8 cellular contexts compared by ENCODE assay signal in the genomic region with DNA sequence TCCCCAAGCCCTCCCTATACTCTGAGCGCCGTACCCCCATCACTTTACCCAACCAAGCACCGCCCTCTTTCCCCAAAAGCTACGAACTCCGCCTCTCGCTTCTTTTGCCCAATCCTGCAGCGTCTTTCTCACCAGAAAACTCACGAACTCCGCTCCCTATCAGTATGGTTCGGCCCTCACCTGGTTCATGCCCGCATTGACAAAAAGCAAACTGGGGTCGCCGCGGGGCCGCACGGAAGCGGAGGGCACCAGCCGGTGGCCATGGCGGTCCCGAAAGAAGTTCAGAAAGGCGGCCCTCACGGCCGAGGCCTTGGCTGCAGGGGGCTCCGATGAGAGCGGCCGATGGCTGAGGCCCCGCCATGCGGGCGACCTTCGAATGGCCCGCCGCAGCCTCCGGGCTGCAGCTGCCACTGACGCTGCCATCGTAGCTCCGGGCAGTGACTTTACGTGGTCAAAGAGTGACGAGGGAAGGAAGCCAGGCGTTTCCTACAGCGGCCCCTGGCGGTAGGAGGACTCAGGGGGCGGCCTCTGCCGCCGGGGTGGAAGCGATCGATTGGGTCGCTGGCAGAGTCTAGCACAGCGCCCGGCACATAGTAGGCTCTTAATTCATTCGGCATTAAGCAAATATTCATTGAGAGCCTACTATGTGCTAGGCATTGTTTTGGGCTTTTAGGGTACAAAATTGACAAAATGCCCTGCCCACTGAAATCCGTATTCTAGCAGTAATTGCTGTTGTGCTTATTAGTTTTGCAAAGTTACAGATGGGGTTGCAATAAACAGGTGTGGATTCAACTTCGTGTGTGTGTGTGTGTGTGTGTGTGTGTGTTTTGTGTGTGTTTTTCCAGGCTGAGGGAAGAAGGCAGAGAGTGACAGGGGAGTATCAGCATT. TPM values are rescaled to one million over a fixed set of nuclear protein-coding genes. Genes with fewer than 3 reads are reported as not detected.
DNase-seq lines count a peak whose midpoint lies in the region; ATAC-seq and TF ChIP-seq lines count a peak whose summit lies in the region.

A gene (minus strand): TSS at position 447 of the 888 bp plus-strand sequence. CDS start 24 bp downstream, at position 423.

- TF ChIP-seq RAD21 in IMR-90 (IDR thresholded peaks at IDR 0.05; ENCODE audit: low read length): peak; percentile 22; the same call in 1 of the 2 replicates

- H4K5ac ChIP-seq in IMR-90 (ENCODE audit: low read depth, low read length): peak within 1 kb of the TSS; percentile 26; the same call in 1 of the 2 replicates

- H3K27me3 ChIP-seq in IMR-90 (ENCODE audit: control insufficient read depth, insufficient read depth, low read length): peaks cover 14% of the 10 kb centered on the region
- H3K27me3 ChIP-seq in esophagus (ENCODE audit: control insufficient read depth in 1 of 2, insufficient read depth in 2 of 2, low read length in 2 of 2): no peaks in the 10 kb centered on the region
- no peaks in the 10 kb centered on the region for H3K27me3 ChIP-seq in mucosa of stomach (ENCODE audit: control insufficient read depth, insufficient read depth, low read length)

- no peak within 1 kb of the TSS for H3K18ac ChIP-seq in IMR-90 (ENCODE audit: low read depth, low read length)

- peak within 1 kb of the TSS; percentile 79 for H3K4me2 ChIP-seq in IMR-90 (ENCODE audit: low read depth, low read length)

- peaks cover 10% of the 10 kb centered on the region for H3K9me1 ChIP-seq in IMR-90 (ENCODE audit: insufficient read depth, low read length)

- H2BK120ac ChIP-seq in IMR-90 (ENCODE audit: low read depth, low read length): no peak within 1 kb of the TSS

- peak within 1 kb of the TSS; percentile 57 for H2AK9ac ChIP-seq in IMR-90 (replicated peaks; ENCODE audit: low read depth, low read length, poor library complexity)

- BruUV-seq in IMR-90 (replicated peaks; lab: Mats Ljungman, UMichigan): no TSS peak

- ATAC-seq in GM21529 (IDR thresholded peaks at IDR 0.05; ENCODE audit: unreplicated experiment) (peak; percentile 93), IMR-90 (ENCODE audit: low read depth) (peak; percentile 96)

- intact Hi-C loops in IMR-90 (cut with micrococcal nuclease): no loop called here

- in situ Hi-C loops in IMR-90 (cut with MboI; ENCODE audit: low sequenced_read_pairs): no loop called here

- H2BK15ac ChIP-seq in IMR-90 (ENCODE audit: low read depth, low read length): no peak within 1 kb of the TSS

- H3K36me3 ChIP-seq in IMR-90 (ENCODE audit: control insufficient read depth, insufficient read depth, low read length) (peaks cover 19% of the 10 kb centered on the region), esophagus (ENCODE audit: control insufficient read depth in 2 of 2, insufficient read depth in 2 of 2, low read length in 1 of 2) (peaks cover 7 to 23% of the 10 kb centered on the region in 2 donors), mucosa of stomach (ENCODE audit: control insufficient read depth, insufficient read depth, low read length) (peaks cover 12% of the 10 kb centered on the region)

- H2BK5ac ChIP-seq in IMR-90 (ENCODE audit: low read depth, low read length, poor library complexity, severe bottlenecking): peak within 1 kb of the TSS; percentile 40

- H2AFZ ChIP-seq in IMR-90 (replicated peaks; ENCODE audit: low read length, poor library complexity): peak within 1 kb of the TSS; percentile 95

- H4K91ac ChIP-seq in IMR-90 (ENCODE audit: insufficient read depth, low read depth, low read length): peak within 1 kb of the TSS; percentile 34; the same call in 1 of the 2 replicates

- H3K27ac ChIP-seq in IMR-90 (ENCODE audit: insufficient read depth, low read length): peak within 1 kb of the TSS; percentile 35
- peak within 1 kb of the TSS; percentile 47 to 65 for H3K27ac ChIP-seq in esophagus (ENCODE audit: low read depth in 2 of 2, low read length in 1 of 2)

- peak within 1 kb of the TSS; percentile 79 for H3K4ac ChIP-seq in IMR-90 (ENCODE audit: low read depth, low read length)

- peaks cover 8% of the 10 kb centered on the region for H3K4me1 ChIP-seq in IMR-90 (ENCODE audit: control insufficient read depth, insufficient read depth, low read length)
- peaks cover 0 to 5% of the 10 kb centered on the region in 2 donors for H3K4me1 ChIP-seq in esophagus (ENCODE audit: control insufficient read depth in 2 of 2, insufficient read depth in 2 of 2, low read length in 1 of 2)
- H3K4me1 ChIP-seq in mucosa of stomach (ENCODE audit: control insufficient read depth, insufficient read depth, low read length): peaks cover 6% of the 10 kb centered on the region

- peak within 1 kb of the TSS; percentile 92 for H3K4me3 ChIP-seq in IMR-90 (ENCODE audit: insufficient read depth, low read depth, low read length)
- peak within 1 kb of the TSS; percentile 72 to 93 for H3K4me3 ChIP-seq in esophagus (ENCODE audit: low read depth in 1 of 2, low read length in 2 of 2)
- H3K4me3 ChIP-seq in mucosa of stomach (ENCODE audit: low read length): peak within 1 kb of the TSS; percentile 91

- 4% methylated on average over 31 of the region's 52 CpGs; no CpG with 5 or more reads in 1 of the 2 experiments for WGBS in IMR-90 (ENCODE audit: extremely low coverage in 2 of 2, insufficient read length in 1 of 2), 2 experiments
- WGBS in esophagus, 2 donors: 2% methylated on average over 52 of the region's 52 CpGs

- dilution Hi-C loops in IMR-90 (cut with HindIII; ENCODE audit: low sequenced_read_pairs, unreplicated experiment): no loop called here

- 0 out of 2 replicates have a peak within 1 kb of the TSS, but pooled peaks have one; percentile 32 for H3K14ac ChIP-seq in IMR-90 (replicated peaks; ENCODE audit: low read depth, low read length)

- H4K20me1 ChIP-seq in IMR-90 (ENCODE audit: insufficient read depth, low read length): no peaks in the 10 kb centered on the region

- H2BK20ac ChIP-seq in IMR-90 (ENCODE audit: low read depth, low read length): no peak within 1 kb of the TSS

- H2AK5ac ChIP-seq in IMR-90 (ENCODE audit: low read depth, low read length): no peak within 1 kb of the TSS

- peak; percentile 97 for TF ChIP-seq CTCF in IMR-90 (conservative IDR thresholded peaks at IDR 0.05; ENCODE audit: low read depth, low read length)

- POLR2A ChIA-PET in IMR-90 (lab: Charles Lee; ENCODE audit: unreplicated experiment): no interaction called here

- CTCF ChIA-PET in IMR-90 (lab: Yijun Ruan, JAX): interaction anchor here (0.6 to 1.4 kb wide), 9 partner anchors 8 to 49 kb away, joined by 3 to 6 read pairs (median 4); no protein-coding TSS in a partner anchor

- DNase-seq in DMS53 treated with DMSO at 0.1 percent for 48 hours (lab: John Stamatoyannopoulos, UW; ENCODE audit: unreplicated experiment) (peak; percentile 58), IMR-90 (peak; percentile 83), OCI-M1 (lab: John Stamatoyannopoulos, UW) (peak; percentile 96), activated T-cell treated with anti-CD3 and anti-CD28 coated beads for 48 hours (ENCODE audit: low read depth) (peak; percentile 89)
- DNase-seq in stimulated activated CD8-positive, alpha-beta memory T cell treated with anti-CD3 and anti-CD28 coated beads, Interleukin-4, amount 100 ng/mL, for 48 hours: peak; percentile 99

- H3K23ac ChIP-seq in IMR-90 (ENCODE audit: low read depth, low read length): no peak within 1 kb of the TSS; the same call in 1 of the 2 replicates

- H3K56ac ChIP-seq in IMR-90 (ENCODE audit: extremely low read depth, insufficient read depth, low read length): peak within 1 kb of the TSS; percentile 33; the same call in 1 of the 2 replicates

- H3K9ac ChIP-seq in IMR-90 (ENCODE audit: low read depth, low read length) (peak within 1 kb of the TSS; percentile 76), mucosa of stomach (ENCODE audit: low read length) (peak within 1 kb of the TSS; percentile 79)

- peaks cover 17 to 24% of the 10 kb centered on the region in 2 experiments for H3K79me1 ChIP-seq in IMR-90 (ENCODE audit: low read depth in 1 of 2, low read length in 2 of 2)

- H3K9me3 ChIP-seq in IMR-90 (ENCODE audit: control insufficient read depth, insufficient read depth, low read length) (no peaks in the 10 kb centered on the region), esophagus (ENCODE audit: control insufficient read depth in 2 of 2, insufficient read depth in 1 of 2, low read depth in 1 of 2, low read length in 1 of 2) (no peaks in the 10 kb centered on the region), mucosa of stomach (ENCODE audit: control insufficient read depth, low read length) (no peaks in the 10 kb centered on the region)

- H4K8ac ChIP-seq in IMR-90 (ENCODE audit: low read depth in 2 of 2, low read length in 2 of 2): peak within 1 kb of the TSS; percentile 56 to 77; a peak in 2 of 4 replicates

- peak; percentile 89 for TF ChIP-seq POLR2A in IMR-90 (IDR thresholded peaks at IDR 0.05; ENCODE audit: low read depth, low read length)

TF ChIP-seq in IMR-90, 13 proteins besides CTCF, POLR2A, EP300 and RAD21 (continues in another document):
- TF ChIP-seq, protein P1, sequence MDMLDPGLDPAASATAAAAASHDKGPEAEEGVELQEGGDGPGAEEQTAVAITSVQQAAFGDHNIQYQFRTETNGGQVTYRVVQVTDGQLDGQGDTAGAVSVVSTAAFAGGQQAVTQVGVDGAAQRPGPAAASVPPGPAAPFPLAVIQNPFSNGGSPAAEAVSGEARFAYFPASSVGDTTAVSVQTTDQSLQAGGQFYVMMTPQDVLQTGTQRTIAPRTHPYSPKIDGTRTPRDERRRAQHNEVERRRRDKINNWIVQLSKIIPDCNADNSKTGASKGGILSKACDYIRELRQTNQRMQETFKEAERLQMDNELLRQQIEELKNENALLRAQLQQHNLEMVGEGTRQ (IDR thresholded peaks at IDR 0.05; ENCODE audit: low read depth, low read length): no peak
- peak; percentile 10; the same call in 1 of the 2 replicates for TF ChIP-seq NFE2L2 (IDR thresholded peaks at IDR 0.05; ENCODE audit: low read depth, low read length)
- TF ChIP-seq RFX5 (IDR thresholded peaks at IDR 0.05; ENCODE audit: low read depth, low read length): no peak
- TF ChIP-seq BHLHE40 (IDR thresholded peaks at IDR 0.05; ENCODE audit: low read depth, low read length): no peak
- no peak for TF ChIP-seq SMC3 (IDR thresholded peaks at IDR 0.05; ENCODE audit: low read depth, low read length)
- TF ChIP-seq MAFK (IDR thresholded peaks at IDR 0.05; ENCODE audit: low read depth, low read length): no peak
- peak; percentile 82 for TF ChIP-seq MXI1 (IDR thresholded peaks at IDR 0.05; ENCODE audit: borderline replicate concordance, low read depth, low read length)
- TF ChIP-seq FOS (IDR thresholded peaks at IDR 0.05; ENCODE audit: low read depth, low read length): no peak
- no peak; the same call in 1 of the 2 replicates for TF ChIP-seq CHD1 (IDR thresholded peaks at IDR 0.05; ENCODE audit: low read depth, low read length)

RNA-seq across cellular contexts. Expression of the gene that starts here (rescaled TPM):
- total RNA-seq in IMR-90 (2012; rRNA removed): 10.4 and 10.8 TPM in 2 replicates
- polyA plus RNA-seq in IMR-90 (2012; rRNA removed) (9.1 and 10.3 TPM in 2 replicates), esophagus (1 to 10 TPM; 7.0 to 8.5 TPM)
- polyA plus RNA-seq in IMR-90 (2012; cell fraction: cytosol; rRNA removed): 8.0 and 8.9 TPM in 2 replicates
- polyA plus RNA-seq in IMR-90 (2012; cell fraction: nucleus; rRNA removed; ENCODE audit: low replicate concordance): 15.6 and 29.8 TPM in 2 replicates

Comparison
In these comparisons a context has a peak if more than half of its experiments do, and no peak if none do; other contexts are left out.
1. Peak in every context shown above with its lines: DNase-seq, ATAC-seq, H3K4me3 ChIP-seq and H3K27ac ChIP-seq.